ENCODE assay signal across 1 cellular context in the genomic region with DNA sequence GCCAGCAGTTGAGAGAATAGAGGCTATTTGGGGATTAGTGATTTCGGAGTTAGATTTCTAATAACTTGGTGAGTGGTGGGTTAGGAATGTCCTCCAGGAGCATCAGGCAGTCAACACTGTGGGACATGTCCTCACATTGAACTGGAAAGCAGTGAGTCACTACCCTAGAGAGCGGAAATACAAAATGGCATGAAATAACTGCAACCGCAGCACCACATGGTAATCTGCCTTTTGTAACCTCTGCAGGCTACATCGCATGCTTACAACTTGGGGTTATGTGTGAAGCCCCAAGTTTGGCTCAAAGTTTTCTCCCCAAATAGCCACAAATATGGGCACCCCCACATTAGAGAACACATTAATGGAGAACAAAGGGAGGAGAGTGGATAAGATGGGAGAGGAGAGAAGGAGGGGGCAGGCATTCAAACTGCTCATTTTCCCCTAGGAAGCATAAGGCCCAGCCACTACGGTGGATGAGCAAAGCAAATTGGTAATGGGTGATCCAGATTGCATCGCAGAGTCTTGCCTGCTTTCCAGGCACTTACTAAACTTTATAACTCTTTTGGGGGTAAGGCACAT.
TF ChIP-seq lines count a peak whose summit lies in the region.

No MANE protein-coding gene starts in this region.

TF ChIP-seq in endothelial cell of umbilical vein, 7 proteins besides CTCF, POLR2A, EP300 and RAD21:
- TF ChIP-seq POLR2AphosphoS5 (IDR thresholded peaks at IDR 0.05; ENCODE audit: insufficient read depth, low read depth, low read length) = no peak
- no peak for TF ChIP-seq GATA2 (IDR thresholded peaks at IDR 0.05; ENCODE audit: insufficient read depth, insufficient read length, low read depth, low read length)
- peak; percentile 75 for TF ChIP-seq JUN (IDR thresholded peaks at IDR 0.05; ENCODE audit: borderline replicate concordance, insufficient read depth, insufficient read length, low read depth)
- TF ChIP-seq EZH2 (IDR thresholded peaks at IDR 0.05; ENCODE audit: borderline replicate concordance, low read depth, low read length, severe bottlenecking) = no peak
- TF ChIP-seq, protein P1, sequence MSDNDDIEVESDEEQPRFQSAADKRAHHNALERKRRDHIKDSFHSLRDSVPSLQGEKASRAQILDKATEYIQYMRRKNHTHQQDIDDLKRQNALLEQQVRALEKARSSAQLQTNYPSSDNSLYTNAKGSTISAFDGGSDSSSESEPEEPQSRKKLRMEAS (IDR thresholded peaks at IDR 0.05; ENCODE audit: insufficient read depth, insufficient read length) = peak; percentile 40
- TF ChIP-seq MYC (IDR thresholded peaks at IDR 0.05; ENCODE audit: low read depth, low read length) = peak; percentile 58
- peak; percentile 39 for TF ChIP-seq FOS (IDR thresholded peaks at IDR 0.05; ENCODE audit: borderline replicate concordance, insufficient read depth, low read length)
